ENCODE assay signal across 2 cellular contexts in the genomic region with DNA sequence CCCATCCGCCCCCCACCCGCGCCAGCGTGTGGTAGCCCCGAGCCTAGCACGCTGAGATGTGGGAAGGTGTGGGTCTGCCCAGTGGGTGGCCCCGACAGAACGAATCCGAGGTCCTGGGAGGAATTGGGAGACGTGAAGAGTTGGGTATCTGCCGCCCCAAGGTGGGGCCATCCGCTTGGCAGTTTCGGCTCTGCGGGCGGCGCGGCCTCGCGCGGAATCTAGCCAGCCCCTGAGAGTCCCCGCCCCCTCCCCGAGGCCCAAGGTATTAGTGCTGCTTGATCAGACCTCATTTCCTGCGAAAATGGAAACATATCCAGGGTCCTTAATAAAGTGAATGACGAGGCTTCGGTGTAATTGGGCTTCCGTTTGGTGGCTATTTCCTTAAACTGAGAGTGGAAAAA.
TF ChIP-seq lines count a peak whose summit lies in the region.

No MANE protein-coding gene starts in this region.

TF ChIP-seq in SK-N-SH, 30 proteins besides CTCF, POLR2A, EP300 and RAD21 (continued from another document):
- TF ChIP-seq, protein P1, sequence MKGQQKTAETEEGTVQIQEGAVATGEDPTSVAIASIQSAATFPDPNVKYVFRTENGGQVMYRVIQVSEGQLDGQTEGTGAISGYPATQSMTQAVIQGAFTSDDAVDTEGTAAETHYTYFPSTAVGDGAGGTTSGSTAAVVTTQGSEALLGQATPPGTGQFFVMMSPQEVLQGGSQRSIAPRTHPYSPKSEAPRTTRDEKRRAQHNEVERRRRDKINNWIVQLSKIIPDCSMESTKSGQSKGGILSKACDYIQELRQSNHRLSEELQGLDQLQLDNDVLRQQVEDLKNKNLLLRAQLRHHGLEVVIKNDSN (IDR thresholded peaks at IDR 0.05; ENCODE audit: borderline replicate concordance, low read depth) = no peak
- TF ChIP-seq, protein P2, sequence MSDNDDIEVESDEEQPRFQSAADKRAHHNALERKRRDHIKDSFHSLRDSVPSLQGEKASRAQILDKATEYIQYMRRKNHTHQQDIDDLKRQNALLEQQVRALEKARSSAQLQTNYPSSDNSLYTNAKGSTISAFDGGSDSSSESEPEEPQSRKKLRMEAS (IDR thresholded peaks at IDR 0.05; ENCODE audit: low read depth) = no peak
- no peak for TF ChIP-seq FOXJ3 (CRISPR knock-in tag; IDR thresholded peaks at IDR 0.05)

TF ChIP-seq in SK-N-SH treated with all-trans-retinoic acid at 6 μM for 48 hours, 23 proteins besides CTCF, POLR2A, EP300 and RAD21 (continued from another document):
- TF ChIP-seq, protein P3, sequence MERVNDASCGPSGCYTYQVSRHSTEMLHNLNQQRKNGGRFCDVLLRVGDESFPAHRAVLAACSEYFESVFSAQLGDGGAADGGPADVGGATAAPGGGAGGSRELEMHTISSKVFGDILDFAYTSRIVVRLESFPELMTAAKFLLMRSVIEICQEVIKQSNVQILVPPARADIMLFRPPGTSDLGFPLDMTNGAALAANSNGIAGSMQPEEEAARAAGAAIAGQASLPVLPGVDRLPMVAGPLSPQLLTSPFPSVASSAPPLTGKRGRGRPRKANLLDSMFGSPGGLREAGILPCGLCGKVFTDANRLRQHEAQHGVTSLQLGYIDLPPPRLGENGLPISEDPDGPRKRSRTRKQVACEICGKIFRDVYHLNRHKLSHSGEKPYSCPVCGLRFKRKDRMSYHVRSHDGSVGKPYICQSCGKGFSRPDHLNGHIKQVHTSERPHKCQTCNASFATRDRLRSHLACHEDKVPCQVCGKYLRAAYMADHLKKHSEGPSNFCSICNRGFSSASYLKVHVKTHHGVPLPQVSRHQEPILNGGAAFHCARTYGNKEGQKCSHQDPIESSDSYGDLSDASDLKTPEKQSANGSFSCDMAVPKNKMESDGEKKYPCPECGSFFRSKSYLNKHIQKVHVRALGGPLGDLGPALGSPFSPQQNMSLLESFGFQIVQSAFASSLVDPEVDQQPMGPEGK (CRISPR knock-in tag; IDR thresholded peaks at IDR 0.05; ENCODE audit: borderline replicate concordance) = no peak
- TF ChIP-seq, protein P4, sequence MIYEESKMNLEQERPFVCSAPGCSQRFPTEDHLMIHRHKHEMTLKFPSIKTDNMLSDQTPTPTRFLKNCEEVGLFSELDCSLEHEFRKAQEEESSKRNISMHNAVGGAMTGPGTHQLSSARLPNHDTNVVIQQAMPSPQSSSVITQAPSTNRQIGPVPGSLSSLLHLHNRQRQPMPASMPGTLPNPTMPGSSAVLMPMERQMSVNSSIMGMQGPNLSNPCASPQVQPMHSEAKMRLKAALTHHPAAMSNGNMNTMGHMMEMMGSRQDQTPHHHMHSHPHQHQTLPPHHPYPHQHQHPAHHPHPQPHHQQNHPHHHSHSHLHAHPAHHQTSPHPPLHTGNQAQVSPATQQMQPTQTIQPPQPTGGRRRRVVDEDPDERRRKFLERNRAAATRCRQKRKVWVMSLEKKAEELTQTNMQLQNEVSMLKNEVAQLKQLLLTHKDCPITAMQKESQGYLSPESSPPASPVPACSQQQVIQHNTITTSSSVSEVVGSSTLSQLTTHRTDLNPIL (CRISPR knock-in tag; IDR thresholded peaks at IDR 0.05; ENCODE audit: low read depth) = no peak
- no peak for TF ChIP-seq CSDC2 (CRISPR knock-in tag; IDR thresholded peaks at IDR 0.05)
- no peak for TF ChIP-seq BACH2 (CRISPR knock-in tag; IDR thresholded peaks at IDR 0.05; ENCODE audit: borderline replicate concordance)
- no peak for TF ChIP-seq ZFP30 (CRISPR knock-in tag; IDR thresholded peaks at IDR 0.05)
- TF ChIP-seq, protein P5, sequence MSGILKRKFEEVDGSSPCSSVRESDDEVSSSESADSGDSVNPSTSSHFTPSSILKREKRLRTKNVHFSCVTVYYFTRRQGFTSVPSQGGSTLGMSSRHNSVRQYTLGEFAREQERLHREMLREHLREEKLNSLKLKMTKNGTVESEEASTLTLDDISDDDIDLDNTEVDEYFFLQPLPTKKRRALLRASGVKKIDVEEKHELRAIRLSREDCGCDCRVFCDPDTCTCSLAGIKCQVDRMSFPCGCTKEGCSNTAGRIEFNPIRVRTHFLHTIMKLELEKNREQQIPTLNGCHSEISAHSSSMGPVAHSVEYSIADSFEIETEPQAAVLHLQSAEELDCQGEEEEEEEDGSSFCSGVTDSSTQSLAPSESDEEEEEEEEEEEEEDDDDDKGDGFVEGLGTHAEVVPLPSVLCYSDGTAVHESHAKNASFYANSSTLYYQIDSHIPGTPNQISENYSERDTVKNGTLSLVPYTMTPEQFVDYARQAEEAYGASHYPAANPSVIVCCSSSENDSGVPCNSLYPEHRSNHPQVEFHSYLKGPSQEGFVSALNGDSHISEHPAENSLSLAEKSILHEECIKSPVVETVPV (CRISPR knock-in tag; IDR thresholded peaks at IDR 0.05) = no peak
- TF ChIP-seq ARNTL (CRISPR knock-in tag; IDR thresholded peaks at IDR 0.05; ENCODE audit: borderline replicate concordance, low read depth) = no peak
- no peak for TF ChIP-seq SNAI2 (CRISPR knock-in tag; IDR thresholded peaks at IDR 0.05)
- TF ChIP-seq, protein P6, sequence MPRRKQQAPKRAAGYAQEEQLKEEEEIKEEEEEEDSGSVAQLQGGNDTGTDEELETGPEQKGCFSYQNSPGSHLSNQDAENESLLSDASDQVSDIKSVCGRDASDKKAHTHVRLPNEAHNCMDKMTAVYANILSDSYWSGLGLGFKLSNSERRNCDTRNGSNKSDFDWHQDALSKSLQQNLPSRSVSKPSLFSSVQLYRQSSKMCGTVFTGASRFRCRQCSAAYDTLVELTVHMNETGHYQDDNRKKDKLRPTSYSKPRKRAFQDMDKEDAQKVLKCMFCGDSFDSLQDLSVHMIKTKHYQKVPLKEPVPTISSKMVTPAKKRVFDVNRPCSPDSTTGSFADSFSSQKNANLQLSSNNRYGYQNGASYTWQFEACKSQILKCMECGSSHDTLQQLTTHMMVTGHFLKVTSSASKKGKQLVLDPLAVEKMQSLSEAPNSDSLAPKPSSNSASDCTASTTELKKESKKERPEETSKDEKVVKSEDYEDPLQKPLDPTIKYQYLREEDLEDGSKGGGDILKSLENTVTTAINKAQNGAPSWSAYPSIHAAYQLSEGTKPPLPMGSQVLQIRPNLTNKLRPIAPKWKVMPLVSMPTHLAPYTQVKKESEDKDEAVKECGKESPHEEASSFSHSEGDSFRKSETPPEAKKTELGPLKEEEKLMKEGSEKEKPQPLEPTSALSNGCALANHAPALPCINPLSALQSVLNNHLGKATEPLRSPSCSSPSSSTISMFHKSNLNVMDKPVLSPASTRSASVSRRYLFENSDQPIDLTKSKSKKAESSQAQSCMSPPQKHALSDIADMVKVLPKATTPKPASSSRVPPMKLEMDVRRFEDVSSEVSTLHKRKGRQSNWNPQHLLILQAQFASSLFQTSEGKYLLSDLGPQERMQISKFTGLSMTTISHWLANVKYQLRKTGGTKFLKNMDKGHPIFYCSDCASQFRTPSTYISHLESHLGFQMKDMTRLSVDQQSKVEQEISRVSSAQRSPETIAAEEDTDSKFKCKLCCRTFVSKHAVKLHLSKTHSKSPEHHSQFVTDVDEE (CRISPR knock-in tag; IDR thresholded peaks at IDR 0.05) = no peak
- TF ChIP-seq PPARA (CRISPR knock-in tag; IDR thresholded peaks at IDR 0.05; ENCODE audit: borderline replicate concordance) = no peak
- TF ChIP-seq ZNF8 (CRISPR knock-in tag; IDR thresholded peaks at IDR 0.05) = no peak
- no peak for TF ChIP-seq TOX (CRISPR knock-in tag; IDR thresholded peaks at IDR 0.05; ENCODE audit: borderline replicate concordance)
- no peak for TF ChIP-seq ZNF565 (CRISPR knock-in tag; conservative IDR thresholded peaks at IDR 0.05; ENCODE audit: low read depth)
- TF ChIP-seq GLIS3 (CRISPR knock-in tag; IDR thresholded peaks at IDR 0.05) = no peak
